In genomic region chr14:36485773-36486172, GRCh38 we compare ENCODE assay signal across 18 cellular contexts.
"Had no signal": no experiment of that assay in that cellular context is flagged by ENCODE, and none has a peak within 500 bp of the region (broad histone marks: within the 10 kb centered on the region; RNA-seq: fewer than 3 reads in every experiment).

No MANE protein-coding gene starts in this region.

- H3K27ac ChIP-seq: esophagus muscularis mucosa, tibial artery, VCaP had no signal

- H3K9me3 ChIP-seq: esophagus muscularis mucosa, tibial artery had no signal

- H3K4me3 ChIP-seq: esophagus muscularis mucosa, tibial artery had no signal

- H3K36me3 ChIP-seq: esophagus muscularis mucosa, tibial artery had no signal

- DNase-seq: activated CD4-positive, CD25-positive, alpha-beta regulatory T cell treated with anti-CD3 and anti-CD28 coated beads, Interleukin-2, amount 50 U/mL, for 72 hours; activated CD8-positive, alpha-beta memory T cell treated with anti-CD3 and anti-CD28 coated beads for 24 hours; activated CD8-positive, alpha-beta memory T cell treated with anti-CD3 and anti-CD28 coated beads, Interleukin-2, amount 50 U/mL, for 48 hours; activated effector memory CD4-positive, alpha-beta T cell treated with anti-CD3 and anti-CD28 coated beads, Interleukin-2, amount 50 U/mL, for 16 hours; activated naive CD4-positive, alpha-beta T cell treated with anti-CD3 and anti-CD28 coated beads, Interleukin-2, amount 50 U/mL, for 16 hours; activated T-cell treated with anti-CD3 and anti-CD28 coated beads, Interleukin-2, amount 50 U/mL, for 48 hours; effector CD8-positive, alpha-beta T cell; left ventricle myocardium superior; nephron progenitor cell; occipital lobe; retina; stimulated activated CD4-positive, alpha-beta T cell treated with anti-CD3 and anti-CD28 coated beads, Interleukin-12 subunit alpha, Interleukin-12 subunit beta, amount 100 ng/mL, for 4 hours; stimulated activated CD4-positive, alpha-beta T cell treated with anti-CD3 and anti-CD28 coated beads, Interleukin-1b, Interleukin-23, amount 100 ng/mL, for 48 hours; stimulated activated CD8-positive, alpha-beta memory T cell treated with anti-CD3 and anti-CD28 coated beads, Interleukin-4, amount 100 ng/mL, for 48 hours; stimulated activated naive CD4-positive, alpha-beta T cell; tibial artery had no signal

- H3K4me1 ChIP-seq: esophagus muscularis mucosa, tibial artery had no signal

- ATAC-seq: left ventricle myocardium superior had no signal
